ENCODE assay signal across 12 cellular contexts in the genomic region with DNA sequence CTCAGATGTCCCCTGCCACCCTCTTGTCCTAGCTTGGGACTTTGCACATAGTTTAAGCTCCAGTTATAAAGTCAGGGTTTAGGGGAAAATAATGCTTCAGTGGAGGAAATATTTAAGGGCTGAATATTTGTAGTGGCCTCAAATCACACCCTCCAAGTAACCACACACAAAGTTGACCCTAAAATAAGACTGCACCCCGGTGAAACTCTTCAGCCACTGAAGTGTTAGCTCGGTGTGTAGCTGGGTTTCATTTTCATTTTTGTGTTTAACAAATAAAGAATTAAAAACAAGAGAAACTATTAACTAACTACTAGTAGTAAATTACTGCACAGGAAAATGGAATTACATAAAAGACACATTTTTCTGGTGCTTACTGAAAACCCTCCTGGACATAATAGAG. TPM values are rescaled to one million over a fixed set of nuclear protein-coding genes. Genes with fewer than 3 reads are reported as not detected.
DNase-seq lines count a peak whose midpoint lies in the region; ATAC-seq and TF ChIP-seq lines count a peak whose summit lies in the region.
"Had no signal": no experiment of that assay in that cellular context is flagged by ENCODE, and none has a peak within 500 bp of the region (broad histone marks: within the 10 kb centered on the region; RNA-seq: fewer than 3 reads in every experiment).

No MANE protein-coding gene starts in this region.

- TF ChIP-seq POLR2A in NB4 (IDR thresholded peaks at IDR 0.05; ENCODE audit: extremely low read depth, insufficient read length): no peak

- intact Hi-C loops in Calu3 (cut with micrococcal nuclease; ENCODE audit: unreplicated experiment): no loop called here

- no peaks in the 10 kb centered on the region for H3K36me3 Mint-ChIP-seq in Calu3 (ENCODE audit: insufficient read depth, unreplicated experiment)

- no peaks in the 10 kb centered on the region for H3K4me1 Mint-ChIP-seq in Calu3 (ENCODE audit: low read depth, unreplicated experiment)

- H3K9me3 Mint-ChIP-seq in Calu3 (ENCODE audit: low read depth, unreplicated experiment): no peaks in the 10 kb centered on the region

- no TSS peak for BruUV-seq in Calu3 (replicated peaks; lab: Mats Ljungman, UMichigan)

- no peak overlapping the region for H3K27ac Mint-ChIP-seq in Calu3 (ENCODE audit: unreplicated experiment)

- DNase-seq in GM06990 (ENCODE audit: extremely low read depth, insufficient read length) (no peak), NB4 (ENCODE audit: low read depth) (no peak), hypothalamus (lab: John Stamatoyannopoulos, UW) (no peak), Calu3 (no peak)
- DNase-seq in stimulated activated CD4-positive, alpha-beta T cell treated with anti-CD3 and anti-CD28 coated beads, Interleukin-12 subunit alpha, Interleukin-12 subunit beta, amount 100 ng/mL, for 4 hours: no peak
- DNase-seq: anterior cingulate cortex; NCI-H2081; spleen; stimulated activated naive CD4-positive, alpha-beta T cell had no signal

- H3K4me3 ChIP-seq in GM06990 (replicated peaks; ENCODE audit: low read depth, low read length) (peak overlapping the region; percentile 37), NB4 (ENCODE audit: low read depth, low read length) (peak overlapping the region; percentile 25)

- no peak overlapping the region for H3K4me3 Mint-ChIP-seq in Calu3 (ENCODE audit: low read depth, unreplicated experiment)

- CTCF ChIA-PET in Calu3 (lab: Charles Lee): interaction anchor here (0.6 kb wide), 1 partner anchor 12 kb away, joined by 11 read pairs; no protein-coding TSS in a partner anchor

- H3K27me3 ChIP-seq in GM06990 (replicated peaks; ENCODE audit: control insufficient read depth, insufficient read depth, low read length): no peaks in the 10 kb centered on the region; the same call in 1 of the 2 replicates

- TF ChIP-seq CTCF in GM06990 (IDR thresholded peaks at IDR 0.05; ENCODE audit: insufficient read depth, low read length, poor library complexity, severe bottlenecking) (no peak), NB4 (IDR thresholded peaks at IDR 0.05; ENCODE audit: low read depth, low read length) (no peak), Calu3 (IDR thresholded peaks at IDR 0.05; ENCODE audit: unreplicated experiment) (no peak)

- H3K27me3 Mint-ChIP-seq in Calu3 (ENCODE audit: unreplicated experiment): peaks cover 27% of the 10 kb centered on the region

- no peaks in the 10 kb centered on the region for H3K36me3 ChIP-seq in GM06990 (ENCODE audit: control insufficient read depth, insufficient read depth, low read length)
- H3K36me3 ChIP-seq: spleen had no signal

- peak; percentile 62 for ATAC-seq in GM19035 (IDR thresholded peaks at IDR 0.05; ENCODE audit: unreplicated experiment)
- ATAC-seq in HG02870 (IDR thresholded peaks at IDR 0.05; ENCODE audit: unreplicated experiment): peak; percentile 49
- no peak for ATAC-seq in HG03039 (IDR thresholded peaks at IDR 0.05; ENCODE audit: unreplicated experiment)

RNA-seq across cellular contexts. Expression of a gene that starts 14.8 kb away (rescaled TPM):
- total RNA-seq in Calu3 (2022): 0.24 and 0.59 TPM in 2 replicates
